In the genomic region with DNA sequence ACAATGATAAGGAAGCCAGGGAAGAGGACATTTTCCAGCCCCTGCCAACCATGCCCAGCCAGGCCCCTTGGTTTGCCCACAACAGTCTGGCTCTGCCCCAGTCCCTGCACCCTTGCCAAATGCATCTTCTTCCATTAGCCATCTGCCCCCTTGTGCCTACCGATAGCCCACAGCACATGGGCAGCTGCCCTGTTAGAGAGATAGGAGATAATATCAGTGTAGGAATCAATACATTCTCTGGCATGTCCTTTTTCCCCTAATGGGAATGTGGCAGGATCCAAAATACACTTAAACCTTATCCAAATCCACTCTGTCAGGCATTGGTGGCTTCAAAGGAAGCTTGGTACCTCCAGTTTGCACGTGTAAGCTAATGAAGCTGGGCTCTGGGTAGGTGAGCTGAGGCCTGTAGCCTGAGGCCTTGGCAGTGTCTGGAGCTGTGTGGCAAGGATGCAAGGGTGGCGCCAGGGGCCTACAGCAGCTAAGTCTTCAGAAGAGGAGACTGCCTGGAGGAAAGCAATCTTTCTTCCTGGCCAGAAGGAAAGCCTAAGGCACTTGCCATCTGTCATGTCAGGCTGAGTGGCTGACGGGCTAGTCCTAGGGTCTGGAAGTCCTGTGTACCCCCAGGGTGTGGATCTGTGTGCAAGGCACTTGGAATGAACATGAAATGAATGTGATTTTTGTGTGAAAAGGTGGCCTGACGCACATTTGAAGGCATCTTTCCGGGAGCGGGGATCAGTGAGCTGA, we compare ENCODE assay signal across 1 cellular context.
TF ChIP-seq lines count a peak whose summit lies in the region.

No MANE protein-coding gene starts in this region.

TF ChIP-seq in SK-N-SH, 30 proteins besides CTCF, POLR2A, EP300 and RAD21 (continued from another document):
- TF ChIP-seq FOXM1 (IDR thresholded peaks at IDR 0.05; ENCODE audit: low read depth), result no peak
- no peak for TF ChIP-seq GABPA (IDR thresholded peaks at IDR 0.05; ENCODE audit: low read depth)
- peak; percentile 82 for TF ChIP-seq RCOR1 (IDR thresholded peaks at IDR 0.05; ENCODE audit: low read length)
- peak; percentile 69 for TF ChIP-seq GATA2 (CRISPR knock-in tag; IDR thresholded peaks at IDR 0.05)
- TF ChIP-seq, protein P1, sequence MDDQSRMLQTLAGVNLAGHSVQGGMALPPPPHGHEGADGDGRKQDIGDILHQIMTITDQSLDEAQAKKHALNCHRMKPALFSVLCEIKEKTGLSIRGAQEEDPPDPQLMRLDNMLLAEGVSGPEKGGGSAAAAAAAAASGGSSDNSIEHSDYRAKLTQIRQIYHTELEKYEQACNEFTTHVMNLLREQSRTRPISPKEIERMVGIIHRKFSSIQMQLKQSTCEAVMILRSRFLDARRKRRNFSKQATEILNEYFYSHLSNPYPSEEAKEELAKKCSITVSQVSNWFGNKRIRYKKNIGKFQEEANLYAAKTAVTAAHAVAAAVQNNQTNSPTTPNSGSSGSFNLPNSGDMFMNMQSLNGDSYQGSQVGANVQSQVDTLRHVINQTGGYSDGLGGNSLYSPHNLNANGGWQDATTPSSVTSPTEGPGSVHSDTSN (IDR thresholded peaks at IDR 0.05), result no peak
- TF ChIP-seq, protein P2, sequence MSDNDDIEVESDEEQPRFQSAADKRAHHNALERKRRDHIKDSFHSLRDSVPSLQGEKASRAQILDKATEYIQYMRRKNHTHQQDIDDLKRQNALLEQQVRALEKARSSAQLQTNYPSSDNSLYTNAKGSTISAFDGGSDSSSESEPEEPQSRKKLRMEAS (IDR thresholded peaks at IDR 0.05; ENCODE audit: low read depth), result no peak
